ENCODE assay signal across 1 cellular context in the genomic region with DNA sequence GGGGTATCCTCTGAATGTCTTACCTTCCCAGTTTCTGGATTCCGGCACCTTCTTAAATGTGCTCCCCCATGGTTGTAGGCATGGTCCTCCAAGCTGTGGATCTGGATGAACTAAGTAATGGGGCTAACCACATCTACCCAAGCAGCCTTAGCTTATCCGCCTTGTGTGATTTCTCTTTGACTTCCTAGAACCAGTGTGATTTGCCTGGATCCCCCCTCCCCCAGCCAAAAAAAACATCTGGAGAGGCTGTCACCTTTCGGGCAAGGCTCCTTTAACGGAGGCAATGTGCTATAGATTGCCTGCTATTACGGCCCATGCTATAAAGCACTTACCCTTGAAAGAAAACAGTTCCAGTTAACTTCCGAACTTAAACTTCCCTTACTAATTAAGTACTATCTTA.
TF ChIP-seq lines count a peak whose summit lies in the region.

No MANE protein-coding gene starts in this region.

TF ChIP-seq in HepG2, 621 proteins besides CTCF, POLR2A, EP300 and RAD21 (continued from another document):
- TF ChIP-seq ZBTB44 (CRISPR knock-in tag; IDR thresholded peaks at IDR 0.05) (no peak), ELF3 (CRISPR knock-in tag; IDR thresholded peaks at IDR 0.05) (no peak), NR3C1 (CRISPR knock-in tag; IDR thresholded peaks at IDR 0.05) (no peak), ZNF83 (CRISPR knock-in tag; IDR thresholded peaks at IDR 0.05; ENCODE audit: borderline replicate concordance) (no peak), RBM22 (optimal IDR thresholded peaks at IDR 0.05; ENCODE audit: low read length) (peak; percentile 51)
